34 cellular contexts compared by ENCODE assay signal in genomic region chr3:85592256-85592655, GRCh38.
"Had no signal": no experiment of that assay in that cellular context is flagged by ENCODE, and none has a peak within 500 bp of the region (broad histone marks: within the 10 kb centered on the region; RNA-seq: fewer than 3 reads in every experiment).

No MANE protein-coding gene starts in this region.

- H3K9me3 ChIP-seq: adrenal gland, body of pancreas, breast epithelium had no signal

- H3K27ac ChIP-seq: adrenal gland, body of pancreas, brain microvascular endothelial cell, breast epithelium, VCaP had no signal

- H3K36me3 Mint-ChIP-seq: activated CD4-positive, alpha-beta memory T cell treated with anti-CD3 and anti-CD28 coated beads for 36 hours; activated naive CD4-positive, alpha-beta T cell treated with anti-CD3 and anti-CD28 coated beads, Interleukin-2, amount 50 U/mL, for 72 hours; activated naive CD8-positive, alpha-beta T cell treated with anti-CD3 and anti-CD28 coated beads for 36 hours had no signal

- H3K36me3 ChIP-seq: adrenal gland, brain microvascular endothelial cell, breast epithelium had no signal

- H3K4me1 ChIP-seq: adrenal gland, body of pancreas, breast epithelium had no signal

- H3K4me1 Mint-ChIP-seq: activated CD4-positive, alpha-beta T cell treated with anti-CD3 and anti-CD28 coated beads, Interleukin-2, amount 10 ng/mL, durations not matched to agents 24 days and 14 days; activated naive CD8-positive, alpha-beta T cell treated with anti-CD3 and anti-CD28 coated beads for 36 hours had no signal

- H3K27me3 ChIP-seq: adrenal gland, body of pancreas, brain microvascular endothelial cell, breast epithelium had no signal

- H3K4me3 ChIP-seq: adrenal gland, body of pancreas, breast epithelium had no signal

- H3K4me3 Mint-ChIP-seq: activated B cell treated with CpG ODN at 0.5 μM for 24 hours; activated CD4-positive, alpha-beta memory T cell treated with anti-CD3 and anti-CD28 coated beads for 36 hours; activated CD4-positive, alpha-beta T cell treated with anti-CD3 and anti-CD28 coated beads, Interleukin-2, amount 10 ng/mL, durations not matched to agents 24 days and 14 days; activated CD8-positive, alpha-beta T cell treated with anti-CD3 and anti-CD28 coated beads for 36 hours; activated naive CD8-positive, alpha-beta T cell treated with anti-CD3 and anti-CD28 coated beads for 36 hours; activated T-cell treated with anti-CD3 and anti-CD28 coated beads, Interleukin-2, amount 50 U/mL, for 24 hours; T-helper 1 cell treated with Interleukin-12 subunit alpha and Interleukin-12 subunit beta and Interleukin-4 antibody, amounts not matched to agents 30 μg/mL and 1 μg/mL, for 36 hours; T-helper 2 cell treated with Interferon-gamma antibody and Interleukin-4, amounts not matched to agents 5 μg/mL and 100 μg/mL, for 36 hours had no signal

- DNase-seq: activated B cell treated with CpG ODN at 0.5 μM for 24 hours; activated CD4-positive, alpha-beta memory T cell treated with anti-CD3 and anti-CD28 coated beads for 36 hours; activated CD4-positive, alpha-beta T cell treated with anti-CD3 and anti-CD28 coated beads for 4 hours; activated CD4-positive, alpha-beta T cell treated with anti-CD3 and anti-CD28 coated beads, Interleukin-2, amount 10 ng/mL, durations not matched to agents 24 days and 14 days; activated CD4-positive, alpha-beta T cell treated with anti-CD3 and anti-CD28 coated beads, Interleukin-2, amount 50 U/mL, for 1 hour; activated CD4-positive, alpha-beta T cell treated with anti-CD3 and anti-CD28 coated beads, Interleukin-2, amount 50 U/mL, for 4 hours; activated CD4-positive, CD25-positive, alpha-beta regulatory T cell treated with anti-CD3 and anti-CD28 coated beads, Interleukin-2, amount 50 U/mL, for 72 hours; activated CD8-positive, alpha-beta memory T cell treated with anti-CD3 and anti-CD28 coated beads, Interleukin-2, amount 50 U/mL, for 4 hours; activated CD8-positive, alpha-beta T cell treated with anti-CD3 and anti-CD28 coated beads for 36 hours; activated effector memory CD4-positive, alpha-beta T cell treated with Interleukin-2 at 50 U/mL for 16 hours; activated gamma-delta T cell; activated naive CD4-positive, alpha-beta T cell treated with anti-CD3 and anti-CD28 coated beads, Interleukin-2, amount 50 U/mL, for 16 hours; activated naive CD4-positive, alpha-beta T cell treated with Interleukin-2 at 50 U/mL for 16 hours; activated naive CD8-positive, alpha-beta T cell treated with anti-CD3 and anti-CD28 coated beads for 36 hours; activated T-cell treated with anti-CD3 and anti-CD28 coated beads for 4 hours; activated T-cell treated with anti-CD3 and anti-CD28 coated beads, Interleukin-2, amount 50 U/mL, for 24 hours; activated T-cell treated with anti-CD3 and anti-CD28 coated beads, Interleukin-2, amount 50 U/mL, for 48 hours; adrenal gland; amniotic stem cell; aorta; body of pancreas; brain microvascular endothelial cell; central memory CD4-positive, alpha-beta T cell; SW 1271; T-helper 1 cell; T-helper 2 cell; T-helper 9 cell had no signal

- H3K27me3 Mint-ChIP-seq: activated B cell treated with CpG ODN at 0.5 μM for 24 hours; activated CD4-positive, alpha-beta memory T cell treated with anti-CD3 and anti-CD28 coated beads for 36 hours; activated CD4-positive, alpha-beta T cell treated with anti-CD3 and anti-CD28 coated beads, Interleukin-2, amount 10 ng/mL, durations not matched to agents 24 days and 14 days; activated CD8-positive, alpha-beta T cell treated with anti-CD3 and anti-CD28 coated beads for 36 hours; activated naive CD8-positive, alpha-beta T cell treated with anti-CD3 and anti-CD28 coated beads for 36 hours; activated T-cell treated with anti-CD3 and anti-CD28 coated beads, Interleukin-2, amount 50 U/mL, for 24 hours had no signal

- H3K9me3 Mint-ChIP-seq: activated B cell treated with CpG ODN at 0.5 μM for 24 hours; activated CD4-positive, alpha-beta memory T cell treated with anti-CD3 and anti-CD28 coated beads for 36 hours; activated CD4-positive, alpha-beta T cell treated with anti-CD3 and anti-CD28 coated beads, Interleukin-2, amount 10 ng/mL, durations not matched to agents 24 days and 14 days; activated naive CD8-positive, alpha-beta T cell treated with anti-CD3 and anti-CD28 coated beads for 36 hours; activated T-cell treated with anti-CD3 and anti-CD28 coated beads, Interleukin-2, amount 50 U/mL, for 24 hours; activated T-helper 2 cell treated with anti-CD3 and anti-CD28 coated beads, Interferon-gamma antibody, Interleukin-2, Interleukin-4, amounts not matched to agents 10 μg/mL and 5 μg/mL and 100 μg/mL, durations not matched to agents 14 hours and 24 hours and 36 hours; T-helper 1 cell treated with Interleukin-12 subunit alpha and Interleukin-12 subunit beta and Interleukin-4 antibody, amounts not matched to agents 30 μg/mL and 1 μg/mL, for 36 hours; T-helper 2 cell treated with Interferon-gamma antibody and Interleukin-4, amounts not matched to agents 5 μg/mL and 100 μg/mL, for 36 hours had no signal

- FAIRE-seq: TTC549 had no signal

- ATAC-seq: activated CD8-positive, alpha-beta T cell treated with anti-CD3 and anti-CD28 coated beads for 36 hours; activated naive CD4-positive, alpha-beta T cell treated with anti-CD3 and anti-CD28 coated beads, Interleukin-2, amount 50 U/mL, for 72 hours; body of pancreas had no signal

- H3K27ac Mint-ChIP-seq: activated B cell treated with CpG ODN at 0.5 μM for 24 hours; activated CD4-positive, alpha-beta memory T cell treated with anti-CD3 and anti-CD28 coated beads for 36 hours; activated CD4-positive, alpha-beta T cell treated with anti-CD3 and anti-CD28 coated beads, Interleukin-2, amount 10 ng/mL, durations not matched to agents 24 days and 14 days; activated CD8-positive, alpha-beta T cell treated with anti-CD3 and anti-CD28 coated beads for 36 hours; activated naive CD4-positive, alpha-beta T cell treated with anti-CD3 and anti-CD28 coated beads, Interleukin-2, amount 50 U/mL, for 72 hours; activated naive CD8-positive, alpha-beta T cell treated with anti-CD3 and anti-CD28 coated beads for 36 hours; activated T-cell treated with anti-CD3 and anti-CD28 coated beads, Interleukin-2, amount 50 U/mL, for 24 hours; activated T-helper 2 cell treated with anti-CD3 and anti-CD28 coated beads, Interferon-gamma antibody, Interleukin-2, Interleukin-4, amounts not matched to agents 10 μg/mL and 5 μg/mL and 100 μg/mL, durations not matched to agents 14 hours and 24 hours and 36 hours; T-helper 1 cell treated with Interleukin-12 subunit alpha and Interleukin-12 subunit beta and Interleukin-4 antibody, amounts not matched to agents 30 μg/mL and 1 μg/mL, for 36 hours; T-helper 2 cell treated with Interferon-gamma antibody and Interleukin-4, amounts not matched to agents 5 μg/mL and 100 μg/mL, for 36 hours had no signal
